In genomic region chr3:23263796-23264195, GRCh38 we compare ENCODE assay signal across 16 cellular contexts.
DNase-seq lines count a peak whose midpoint lies in the region; ATAC-seq, FAIRE-seq and TF ChIP-seq lines count a peak whose summit lies in the region.
"Had no signal": no experiment of that assay in that cellular context is flagged by ENCODE, and none has a peak within 500 bp of the region (broad histone marks: within the 10 kb centered on the region; RNA-seq: fewer than 3 reads in every experiment).

No MANE protein-coding gene starts in this region.

- TF ChIP-seq POLR2A in A549 (IDR thresholded peaks at IDR 0.05; ENCODE audit: low read length), result no peak

- peaks cover 27% of the 10 kb centered on the region; the same call in 2 of the 3 replicates for H3K4me1 ChIP-seq in A549

- H3K27ac ChIP-seq in A549, result no peak overlapping the region
- H3K27ac ChIP-seq: tibial nerve had no signal

- POLR2A ChIA-PET in A549 (lab: Yijun Ruan, JAX), result interaction anchor here (0.6 kb wide), 1 partner anchor 114 kb away, joined by 3 read pairs; no protein-coding TSS in a partner anchor

- CTCF ChIA-PET in A549 (lab: Yijun Ruan, JAX), result no interaction called here

- DNase-seq in A549 (ENCODE audit: low read depth in 1 of 2, low spot score in 1 of 2), result peak in 1 of 2 experiments; percentile 3
- peak; percentile 60 for DNase-seq in LHCN-M2 (ENCODE audit: low read depth)
- DNase-seq in astrocyte of the spinal cord (ENCODE audit: low read depth, low spot score), result peak; percentile 77
- DNase-seq in fibroblast of the conjunctiva (ENCODE audit: low read depth), result peak; percentile 10
- no peak for DNase-seq in COLO829 (ENCODE audit: low spot score)
- DNase-seq in activated CD4-positive, alpha-beta T cell treated with anti-CD3 and anti-CD28 coated beads for 48 hours, result no peak
- DNase-seq in SIG-M5 treated with dmso at 0.1 percent for 504 hours (lab: John Stamatoyannopoulos, UW; ENCODE audit: unreplicated experiment), result no peak
- DNase-seq: activated CD4-positive, alpha-beta T cell treated with anti-CD3 and anti-CD28 coated beads, Interleukin-2, amount 50 U/mL, for 4 hours; activated naive CD4-positive, alpha-beta T cell treated with anti-CD3 and anti-CD28 coated beads for 36 hours; DMS153; NCI-H187; stimulated activated naive CD8-positive, alpha-beta T cell treated with anti-CD3 and anti-CD28 coated beads, Interleukin-15, Interleukin-2, amounts not matched to agents 100 U/mL and 50 U/mL, for 24 hours; T-helper 1 cell had no signal

- FAIRE-seq in A549 (lab: Jason Lieb, UNC), result no peak
- FAIRE-seq: A204.1 had no signal

- TF ChIP-seq EP300 in A549 (IDR thresholded peaks at IDR 0.05), result no peak

- peak overlapping the region; percentile 38; the same call in 1 of the 3 replicates for H3K4me2 ChIP-seq in A549

- 33% methylated on average over 6 of the region's 6 CpGs for WGBS in A549 (ENCODE audit: missing lambda C conversion rate)

- no peak for TF ChIP-seq RAD21 in A549 (conservative IDR thresholded peaks at IDR 0.05 in 1 of 2, IDR thresholded peaks at IDR 0.05 in 1 of 2)

- TF ChIP-seq CTCF in A549 (IDR thresholded peaks at IDR 0.05), result no peak
- no peak for TF ChIP-seq CTCF in astrocyte of the spinal cord (IDR thresholded peaks at IDR 0.05; ENCODE audit: low read depth, low read length)

- H3K4me3 ChIP-seq in A549 (no peak overlapping the region), astrocyte of the spinal cord (ENCODE audit: low read depth, low read length) (no peak overlapping the region)
- H3K4me3 ChIP-seq: tibial nerve had no signal

- H3K9me3 ChIP-seq in A549, result no peaks in the 10 kb centered on the region
- H3K9me3 ChIP-seq: tibial nerve had no signal

- peak; percentile 34 to 69; a peak in 4 of 6 replicates for ATAC-seq in A549
- ATAC-seq in HG03039 (IDR thresholded peaks at IDR 0.05; ENCODE audit: unreplicated experiment), result no peak
- ATAC-seq: stimulated activated naive CD8-positive, alpha-beta T cell treated with anti-CD3 and anti-CD28 coated beads, Interleukin-15, Interleukin-2, amounts not matched to agents 100 U/mL and 50 U/mL, for 24 hours had no signal

- in situ Hi-C loops in astrocyte of the spinal cord (cut with HindIII; ENCODE audit: low sequenced_read_pairs), result no loop called here

TF ChIP-seq in A549, 52 proteins besides CTCF, POLR2A, EP300 and RAD21:
- TF ChIP-seq FOSL2 (IDR thresholded peaks at IDR 0.05) (no peak), FOSL2 (CRISPR knock-in tag; IDR thresholded peaks at IDR 0.05) (peak; percentile 28; the same call in 1 of the 2 replicates), HDAC2 (IDR thresholded peaks at IDR 0.05) (no peak)
TF ChIP-seq in A549: peak in this region for 1.

Comparison
In these comparisons a context has a peak if more than half of its experiments do, and no peak if none do; other contexts are left out.
1. DNase-seq: peak in LHCN-M2 (single experiment), astrocyte of the spinal cord (single experiment) and fibroblast of the conjunctiva (single experiment); none in COLO829 (single experiment), activated CD4-positive, alpha-beta T cell treated with anti-CD3 and anti-CD28 coated beads for 48 hours (single experiment) and SIG-M5 treated with dmso at 0.1 percent for 504 hours (single experiment).